Comparison of ENCODE assay signal across 1 cellular context in the genomic region with DNA sequence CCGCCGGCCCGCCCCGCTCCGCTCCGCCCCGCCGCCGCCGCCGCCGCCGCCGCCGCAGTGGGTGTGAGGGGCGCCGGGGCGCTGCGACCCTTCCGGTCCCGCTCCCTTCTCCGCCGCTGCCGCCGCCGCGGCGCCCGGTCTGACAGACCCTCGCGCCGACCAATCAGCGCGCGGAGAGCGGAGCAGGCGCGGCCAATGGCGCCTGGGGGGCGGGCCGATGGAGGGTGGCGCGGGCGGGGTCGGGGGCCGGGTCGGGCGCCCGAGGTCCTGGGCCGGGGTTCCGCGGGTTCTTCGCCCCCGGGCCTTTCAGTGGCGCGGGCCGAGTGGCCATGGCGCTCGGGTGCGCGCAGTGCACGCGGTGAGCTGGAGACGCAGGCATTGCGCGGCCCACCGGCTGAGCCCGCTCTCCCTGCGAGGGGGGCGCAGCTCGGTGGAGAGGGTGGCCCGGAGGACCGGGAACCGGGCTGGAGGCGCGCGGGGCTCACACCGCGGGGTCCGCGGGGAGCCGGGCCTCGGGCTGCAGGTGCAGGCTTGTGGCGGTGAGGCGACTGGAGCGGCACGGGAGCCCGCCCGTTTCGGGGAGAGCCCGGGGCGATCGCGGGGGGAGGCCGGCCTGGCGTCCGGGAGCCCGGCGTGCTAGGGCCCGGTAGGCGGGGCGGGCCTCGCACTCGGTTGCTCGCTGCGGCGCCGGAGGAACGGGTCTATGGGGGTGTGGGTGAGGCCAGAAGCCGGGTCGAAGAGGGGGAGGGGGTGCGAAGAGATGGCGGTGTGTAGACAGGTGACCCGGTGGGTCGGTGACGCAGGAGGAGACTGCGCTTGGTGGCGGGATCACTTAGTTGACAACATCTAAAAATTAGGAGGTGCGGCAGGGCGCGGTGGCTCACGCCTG.
TF ChIP-seq lines count a peak whose summit lies in the region.

A gene (minus strand): TSS at position 141 of the 889 bp plus-strand sequence. CDS start 11,522 bp downstream, outside the sequence.

TF ChIP-seq in SK-N-SH, 30 proteins besides CTCF, POLR2A, EP300 and RAD21 (continued from another document):
- TF ChIP-seq, protein P1, sequence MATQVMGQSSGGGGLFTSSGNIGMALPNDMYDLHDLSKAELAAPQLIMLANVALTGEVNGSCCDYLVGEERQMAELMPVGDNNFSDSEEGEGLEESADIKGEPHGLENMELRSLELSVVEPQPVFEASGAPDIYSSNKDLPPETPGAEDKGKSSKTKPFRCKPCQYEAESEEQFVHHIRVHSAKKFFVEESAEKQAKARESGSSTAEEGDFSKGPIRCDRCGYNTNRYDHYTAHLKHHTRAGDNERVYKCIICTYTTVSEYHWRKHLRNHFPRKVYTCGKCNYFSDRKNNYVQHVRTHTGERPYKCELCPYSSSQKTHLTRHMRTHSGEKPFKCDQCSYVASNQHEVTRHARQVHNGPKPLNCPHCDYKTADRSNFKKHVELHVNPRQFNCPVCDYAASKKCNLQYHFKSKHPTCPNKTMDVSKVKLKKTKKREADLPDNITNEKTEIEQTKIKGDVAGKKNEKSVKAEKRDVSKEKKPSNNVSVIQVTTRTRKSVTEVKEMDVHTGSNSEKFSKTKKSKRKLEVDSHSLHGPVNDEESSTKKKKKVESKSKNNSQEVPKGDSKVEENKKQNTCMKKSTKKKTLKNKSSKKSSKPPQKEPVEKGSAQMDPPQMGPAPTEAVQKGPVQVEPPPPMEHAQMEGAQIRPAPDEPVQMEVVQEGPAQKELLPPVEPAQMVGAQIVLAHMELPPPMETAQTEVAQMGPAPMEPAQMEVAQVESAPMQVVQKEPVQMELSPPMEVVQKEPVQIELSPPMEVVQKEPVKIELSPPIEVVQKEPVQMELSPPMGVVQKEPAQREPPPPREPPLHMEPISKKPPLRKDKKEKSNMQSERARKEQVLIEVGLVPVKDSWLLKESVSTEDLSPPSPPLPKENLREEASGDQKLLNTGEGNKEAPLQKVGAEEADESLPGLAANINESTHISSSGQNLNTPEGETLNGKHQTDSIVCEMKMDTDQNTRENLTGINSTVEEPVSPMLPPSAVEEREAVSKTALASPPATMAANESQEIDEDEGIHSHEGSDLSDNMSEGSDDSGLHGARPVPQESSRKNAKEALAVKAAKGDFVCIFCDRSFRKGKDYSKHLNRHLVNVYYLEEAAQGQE (IDR thresholded peaks at IDR 0.05; ENCODE audit: low read depth, low read length), result no peak
- TF ChIP-seq FOXM1 (IDR thresholded peaks at IDR 0.05; ENCODE audit: low read depth), result no peak
- TF ChIP-seq, protein P2, sequence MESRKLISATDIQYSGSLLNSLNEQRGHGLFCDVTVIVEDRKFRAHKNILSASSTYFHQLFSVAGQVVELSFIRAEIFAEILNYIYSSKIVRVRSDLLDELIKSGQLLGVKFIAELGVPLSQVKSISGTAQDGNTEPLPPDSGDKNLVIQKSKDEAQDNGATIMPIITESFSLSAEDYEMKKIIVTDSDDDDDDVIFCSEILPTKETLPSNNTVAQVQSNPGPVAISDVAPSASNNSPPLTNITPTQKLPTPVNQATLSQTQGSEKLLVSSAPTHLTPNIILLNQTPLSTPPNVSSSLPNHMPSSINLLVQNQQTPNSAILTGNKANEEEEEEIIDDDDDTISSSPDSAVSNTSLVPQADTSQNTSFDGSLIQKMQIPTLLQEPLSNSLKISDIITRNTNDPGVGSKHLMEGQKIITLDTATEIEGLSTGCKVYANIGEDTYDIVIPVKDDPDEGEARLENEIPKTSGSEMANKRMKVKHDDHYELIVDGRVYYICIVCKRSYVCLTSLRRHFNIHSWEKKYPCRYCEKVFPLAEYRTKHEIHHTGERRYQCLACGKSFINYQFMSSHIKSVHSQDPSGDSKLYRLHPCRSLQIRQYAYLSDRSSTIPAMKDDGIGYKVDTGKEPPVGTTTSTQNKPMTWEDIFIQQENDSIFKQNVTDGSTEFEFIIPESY (IDR thresholded peaks at IDR 0.05; ENCODE audit: borderline replicate concordance, low read depth), result no peak
TF ChIP-seq in SK-N-SH: peak in this region for 3.
